9 cellular contexts compared by ENCODE assay signal in the genomic region with DNA sequence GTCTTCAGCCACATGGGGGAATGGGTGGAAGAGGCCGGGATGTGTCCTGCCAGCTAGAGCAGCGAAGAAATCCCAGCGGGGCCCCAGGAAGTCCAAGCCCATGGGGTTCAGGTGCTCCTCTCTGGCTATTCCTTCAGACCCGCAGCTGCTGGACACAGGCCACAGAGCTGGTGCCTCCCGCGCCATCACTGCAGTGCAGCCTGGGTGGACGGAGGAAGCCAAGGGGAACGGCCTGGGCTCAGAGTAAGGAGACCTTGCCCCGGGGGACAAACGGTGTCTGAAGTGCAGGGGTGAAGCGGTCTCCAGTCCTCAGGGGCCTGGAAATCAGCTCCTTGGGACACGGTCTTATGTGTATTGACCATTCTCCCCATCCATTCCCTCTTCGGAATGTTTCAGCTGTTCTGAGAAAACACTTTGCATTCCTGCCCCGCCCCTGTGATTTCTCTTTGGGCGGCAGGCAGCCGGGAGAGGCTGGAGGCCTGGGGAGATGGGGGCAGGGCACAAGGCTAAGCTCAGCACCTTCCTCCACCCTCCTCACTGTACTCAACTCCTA. TPM values are rescaled to one million over a fixed set of nuclear protein-coding genes. Genes with fewer than 3 reads are reported as not detected.
A peak's percentile ranks its signal among the peaks of the same experiment; 100 is the strongest.
DNase-seq lines count a peak whose midpoint lies in the region; ATAC-seq and TF ChIP-seq lines count a peak whose summit lies in the region.
"Had no signal": no experiment of that assay in that cellular context is flagged by ENCODE, and none has a peak within 500 bp of the region (broad histone marks: within the 10 kb centered on the region; RNA-seq: fewer than 3 reads in every experiment).

No MANE protein-coding gene starts in this region.

- H3K36me3 ChIP-seq in smooth muscle cell (ENCODE audit: low read depth): no peaks in the 10 kb centered on the region
- H3K36me3 ChIP-seq in MM.1S (replicated peaks; ENCODE audit: insufficient read depth, low read length): no peaks in the 10 kb centered on the region

- no peak overlapping the region for H2BK120ac ChIP-seq in H9 (ENCODE audit: low read depth, low read length, poor library complexity, severe bottlenecking)

- H3K27me3 ChIP-seq in H9 (ENCODE audit: insufficient read depth, low read length) (no peaks in the 10 kb centered on the region), smooth muscle cell (ENCODE audit: low read depth) (no peaks in the 10 kb centered on the region), MM.1S (replicated peaks; ENCODE audit: insufficient read depth, low read length) (no peaks in the 10 kb centered on the region)

- peaks cover 25 to 34% of the 10 kb centered on the region in 2 experiments for H3K4me1 Mint-ChIP-seq in H9
- peaks cover 2% of the 10 kb centered on the region for H3K4me1 Mint-ChIP-seq in T-helper 17 cell

- H3K27me3 Mint-ChIP-seq in H9 (ENCODE audit: low read depth) (peaks cover 1% of the 10 kb centered on the region; the same call in 1 of the 2 replicates), T-helper 17 cell (no peaks in the 10 kb centered on the region)

- H3T11ph ChIP-seq in H9 (ENCODE audit: low read length): no peak overlapping the region

- H2BK12ac ChIP-seq in H9 (ENCODE audit: insufficient read length, low read depth, low read length): no peak overlapping the region

- H3K9me3 ChIP-seq in H9 (ENCODE audit: control insufficient read depth, low read depth, low read length) (no peaks in the 10 kb centered on the region), smooth muscle cell (replicated peaks; ENCODE audit: low read depth) (no peaks in the 10 kb centered on the region), T-helper 17 cell (ENCODE audit: control insufficient read depth, low read length, poor library complexity, severe bottlenecking) (no peaks in the 10 kb centered on the region), MM.1S (replicated peaks; ENCODE audit: insufficient read depth, low read length) (no peaks in the 10 kb centered on the region)

- no peak overlapping the region for H4K8ac ChIP-seq in H9 (replicated peaks; ENCODE audit: insufficient read length, low read depth, low read length)

- no peak overlapping the region for H3K4me3 ChIP-seq in cardiac fibroblast (replicated peaks in 1 of 2; ENCODE audit: low read depth in 2 of 2, low read length in 2 of 2)
- H3K4me3 ChIP-seq in smooth muscle cell: no peak overlapping the region
- no peak overlapping the region for H3K4me3 ChIP-seq in MM.1S (ENCODE audit: low read length)

- no peak for TF ChIP-seq CTCF in H9 (conservative IDR thresholded peaks at IDR 0.05)
- TF ChIP-seq CTCF in cardiac fibroblast (IDR thresholded peaks at IDR 0.05; ENCODE audit: low read depth, low read length): no peak
- no peak for TF ChIP-seq CTCF in smooth muscle cell (IDR thresholded peaks at IDR 0.05; ENCODE audit: borderline replicate concordance, insufficient read depth, poor library complexity, severe bottlenecking)
- no peak for TF ChIP-seq CTCF in MM.1S (IDR thresholded peaks at IDR 0.05; ENCODE audit: low read length)

- no peak overlapping the region for H3K27ac ChIP-seq in H9 (ENCODE audit: insufficient read length, low read depth, low read length)
- no peak overlapping the region for H3K27ac ChIP-seq in smooth muscle cell (ENCODE audit: low read depth)
- no peak overlapping the region for H3K27ac ChIP-seq in MM.1S (ENCODE audit: low read length)

- no peak overlapping the region for H4K5ac ChIP-seq in H9 (ENCODE audit: insufficient read length, low read depth, low read length)

- no CpG with 5 or more reads among the region's 16 CpGs for WGBS in H9 (ENCODE audit: extremely low coverage, insufficient read length, low lambda C conversion rate)
- WGBS in smooth muscle cell (ENCODE audit: low lambda C conversion rate): 39% methylated on average over 16 of the region's 16 CpGs

- H3K9me2 ChIP-seq in MM.1S (replicated peaks; ENCODE audit: insufficient read depth, low read length): no peaks in the 10 kb centered on the region

- no peak for ATAC-seq in T-helper 17 cell

- no peak overlapping the region for H4K91ac ChIP-seq in H9 (ENCODE audit: insufficient read length, low read depth, low read length)

- peak overlapping the region in 1 of 3 experiments; percentile 72; a peak in 1 of 7 replicates for H3K27ac Mint-ChIP-seq in H9
- no peak overlapping the region for H3K27ac Mint-ChIP-seq in T-helper 17 cell

- no peaks in the 10 kb centered on the region for H3K9me3 Mint-ChIP-seq in H9

- H3K4me2 ChIP-seq in H9 (ENCODE audit: insufficient read depth, insufficient read length, low read length): no peak overlapping the region
- H3K4me2 ChIP-seq in smooth muscle cell: peak overlapping the region; percentile 33
- no peak overlapping the region for H3K4me2 ChIP-seq in MM.1S (ENCODE audit: low read depth, low read length)

- no peak overlapping the region for H2BK5ac ChIP-seq in H9 (ENCODE audit: insufficient read length, low read length)

- peaks cover 3 to 20% (median 17%) of the 10 kb centered on the region in 3 experiments; a peak in 5 of 7 replicates for H3K36me3 Mint-ChIP-seq in H9 (ENCODE audit: insufficient read depth in 1 of 3, low read depth in 3 of 3)
- H3K36me3 Mint-ChIP-seq in T-helper 17 cell (ENCODE audit: low read depth): peaks cover 8% of the 10 kb centered on the region

- H3K79me1 ChIP-seq in H9 (ENCODE audit: insufficient read depth, low read depth, low read length, poor library complexity, severe bottlenecking): no peaks in the 10 kb centered on the region

- no peak for DNase-seq in H9
- peak; percentile 51 to 82 for DNase-seq in cardiac fibroblast (ENCODE audit: low read depth in 2 of 2)
- DNase-seq in kidney glomerular epithelial cell (lab: John Stamatoyannopoulos, UW): peak; percentile 25
- DNase-seq in smooth muscle cell (lab: John Stamatoyannopoulos, UW; ENCODE audit: unreplicated experiment): no peak
- no peak for DNase-seq in T-helper 17 cell
- no peak for DNase-seq in MV-4-11 (lab: John Stamatoyannopoulos, UW)
- DNase-seq in OCI-M1 (lab: John Stamatoyannopoulos, UW): no peak
- no peak for DNase-seq in MM.1S
- DNase-seq: NCI-H446 treated with DMSO at 0.1 percent for 48 hours had no signal

- no peak overlapping the region for H3K9ac ChIP-seq in H9 (ENCODE audit: extremely low read depth, insufficient read length, low read length)
- H3K9ac ChIP-seq in smooth muscle cell (ENCODE audit: low read depth): no peak overlapping the region
- H3K9ac ChIP-seq in MM.1S (ENCODE audit: low read length): no peak overlapping the region

- H2AFZ ChIP-seq in H9 (ENCODE audit: low read length) (no peak overlapping the region), smooth muscle cell (ENCODE audit: low read depth) (no peak overlapping the region), MM.1S (ENCODE audit: low read length) (no peak overlapping the region)

- H3K23ac ChIP-seq in H9 (ENCODE audit: insufficient read length, low read depth, low read length): no peak overlapping the region

- no peak overlapping the region for H3K56ac ChIP-seq in H9 (ENCODE audit: insufficient read length, low read depth, low read length)

- no peak overlapping the region for H3K4me3 Mint-ChIP-seq in H9
- no peak overlapping the region for H3K4me3 Mint-ChIP-seq in T-helper 17 cell

- H2BK20ac ChIP-seq in H9 (ENCODE audit: low read depth, low read length, poor library complexity, severe bottlenecking): no peak overlapping the region

- H3K4me1 ChIP-seq in H9 (ENCODE audit: insufficient read depth, low read length): peaks cover 6% of the 10 kb centered on the region; the same call in 1 of the 2 replicates
- peaks cover 10% of the 10 kb centered on the region for H3K4me1 ChIP-seq in smooth muscle cell (ENCODE audit: low read depth)
- peaks cover 15% of the 10 kb centered on the region for H3K4me1 ChIP-seq in MM.1S (ENCODE audit: low read length)

- no peak overlapping the region for H3K4ac ChIP-seq in H9 (ENCODE audit: low read depth, low read length)

- peak overlapping the region; percentile 1 for H3K18ac ChIP-seq in H9 (ENCODE audit: insufficient read length, low read depth, low read length)

- no peak overlapping the region for H2BK15ac ChIP-seq in H9 (ENCODE audit: low read depth, low read length)

- no peak overlapping the region for H3K14ac ChIP-seq in H9 (ENCODE audit: insufficient read depth, low read length)

- no peak overlapping the region for H2AK5ac ChIP-seq in H9 (ENCODE audit: insufficient read length, low read length)

- H3K23me2 ChIP-seq in H9 (ENCODE audit: insufficient read length, low read depth, low read length, poor library complexity, severe bottlenecking): no peaks in the 10 kb centered on the region

- no peaks in the 10 kb centered on the region for H4K20me1 ChIP-seq in H9 (ENCODE audit: control insufficient read depth, insufficient read depth, insufficient read length)
- H4K20me1 ChIP-seq in smooth muscle cell (ENCODE audit: low read depth): no peaks in the 10 kb centered on the region
- H4K20me1 ChIP-seq in MM.1S (ENCODE audit: insufficient read depth, low read length): no peaks in the 10 kb centered on the region

- H3K79me2 ChIP-seq in H9 (ENCODE audit: insufficient read depth, low read length) (no peaks in the 10 kb centered on the region), smooth muscle cell (ENCODE audit: low read depth) (no peaks in the 10 kb centered on the region), MM.1S (ENCODE audit: low read length) (no peaks in the 10 kb centered on the region)

- H3F3A ChIP-seq in smooth muscle cell (ENCODE audit: low read depth) (no peaks in the 10 kb centered on the region), MM.1S (ENCODE audit: insufficient read depth, low read length) (peaks cover 17% of the 10 kb centered on the region)

RNA-seq across cellular contexts. Expression of a gene that starts 18.4 kb away (rescaled TPM):
- 18.2 and 18.4 TPM in 2 replicates for total RNA-seq in H9 (2021)
- total RNA-seq in smooth muscle cell: 12.1 and 15.2 TPM in 2 replicates
- polyA plus RNA-seq in smooth muscle cell: 6.1 and 8.3 TPM in 2 replicates
- total RNA-seq in T-helper 17 cell: 10 to 100 TPM; 31.5 to 35.1 TPM

RNA-seq across cellular contexts. Expression of a gene that starts 18.7 kb away (rescaled TPM):
- total RNA-seq in H9 (2021) (20.5 and 20.7 TPM in 2 replicates), smooth muscle cell (8.4 and 13.6 TPM in 2 replicates), T-helper 17 cell (10 to 100 TPM; 11.7 to 13.8 TPM)
- polyA plus RNA-seq in smooth muscle cell: 9.9 and 14.8 TPM in 2 replicates

RNA-seq across cellular contexts. Expression of a gene that starts 25.3 kb away (rescaled TPM):
- total RNA-seq in H9 (2021) (0.39 TPM in 1 of 2 replicates, not detected in the other), smooth muscle cell (not detected in 2 replicates), T-helper 17 cell (under 1 TPM in 1 of 2 donors, not detected in 1; 0.13 TPM)
- polyA plus RNA-seq in smooth muscle cell: 0.70 TPM in 1 of 2 replicates, not detected in the other

RNA-seq across cellular contexts. Expression of a gene that starts 51.4 kb away (rescaled TPM):
- total RNA-seq in H9 (2021) (58.8 and 60.9 TPM in 2 replicates), smooth muscle cell (30.9 and 32.0 TPM in 2 replicates), T-helper 17 cell (10 to 100 TPM; 19.2 to 22.5 TPM)
- polyA plus RNA-seq in smooth muscle cell: 67.8 and 76.8 TPM in 2 replicates

Comparison
In these comparisons a context has a peak if more than half of its experiments do, and no peak if none do; other contexts are left out.
1. DNase-seq: peak in cardiac fibroblast (2 of 2) and kidney glomerular epithelial cell (single experiment); none in H9 (single experiment), smooth muscle cell (single experiment), T-helper 17 cell (0 of 3), MV-4-11 (single experiment), OCI-M1 (single experiment) and MM.1S (single experiment).